In the genomic region with DNA sequence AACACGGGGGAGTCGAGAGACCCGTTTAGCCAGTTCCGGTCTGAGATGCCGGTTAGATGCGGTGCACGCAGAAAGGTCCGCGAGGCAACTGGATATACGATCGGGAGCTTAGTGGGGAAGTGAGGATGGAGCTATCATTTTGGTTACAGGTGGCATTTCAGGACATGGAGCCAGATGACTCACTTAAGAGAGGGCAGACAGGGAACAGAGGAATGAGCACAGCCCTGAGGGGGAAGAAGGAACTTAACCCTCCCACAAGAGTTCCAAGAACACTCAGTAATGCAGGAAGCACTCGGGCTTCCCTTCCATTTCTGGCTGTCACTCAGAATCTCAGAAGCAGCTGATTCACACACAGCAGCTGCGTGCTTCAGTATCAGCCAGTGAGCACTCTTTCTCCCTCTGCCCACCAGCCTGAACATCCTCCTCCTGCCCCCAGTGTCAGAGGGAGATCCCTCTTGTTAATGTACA, we compare ENCODE assay signal across 1 cellular context.
TF ChIP-seq lines count a peak whose summit lies in the region.

No MANE protein-coding gene starts in this region.

TF ChIP-seq in GM12878, 131 proteins besides CTCF, POLR2A, EP300 and RAD21 (continued from another document):
- TF ChIP-seq, protein P1, sequence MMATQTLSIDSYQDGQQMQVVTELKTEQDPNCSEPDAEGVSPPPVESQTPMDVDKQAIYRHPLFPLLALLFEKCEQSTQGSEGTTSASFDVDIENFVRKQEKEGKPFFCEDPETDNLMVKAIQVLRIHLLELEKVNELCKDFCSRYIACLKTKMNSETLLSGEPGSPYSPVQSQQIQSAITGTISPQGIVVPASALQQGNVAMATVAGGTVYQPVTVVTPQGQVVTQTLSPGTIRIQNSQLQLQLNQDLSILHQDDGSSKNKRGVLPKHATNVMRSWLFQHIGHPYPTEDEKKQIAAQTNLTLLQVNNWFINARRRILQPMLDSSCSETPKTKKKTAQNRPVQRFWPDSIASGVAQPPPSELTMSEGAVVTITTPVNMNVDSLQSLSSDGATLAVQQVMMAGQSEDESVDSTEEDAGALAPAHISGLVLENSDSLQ (IDR thresholded peaks at IDR 0.05): peak; percentile 89
- TF ChIP-seq, protein P2, sequence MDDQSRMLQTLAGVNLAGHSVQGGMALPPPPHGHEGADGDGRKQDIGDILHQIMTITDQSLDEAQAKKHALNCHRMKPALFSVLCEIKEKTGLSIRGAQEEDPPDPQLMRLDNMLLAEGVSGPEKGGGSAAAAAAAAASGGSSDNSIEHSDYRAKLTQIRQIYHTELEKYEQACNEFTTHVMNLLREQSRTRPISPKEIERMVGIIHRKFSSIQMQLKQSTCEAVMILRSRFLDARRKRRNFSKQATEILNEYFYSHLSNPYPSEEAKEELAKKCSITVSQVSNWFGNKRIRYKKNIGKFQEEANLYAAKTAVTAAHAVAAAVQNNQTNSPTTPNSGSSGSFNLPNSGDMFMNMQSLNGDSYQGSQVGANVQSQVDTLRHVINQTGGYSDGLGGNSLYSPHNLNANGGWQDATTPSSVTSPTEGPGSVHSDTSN (IDR thresholded peaks at IDR 0.05; ENCODE audit: insufficient replicate concordance, low read depth, low read length): peak; percentile 74
- TF ChIP-seq, protein P3, sequence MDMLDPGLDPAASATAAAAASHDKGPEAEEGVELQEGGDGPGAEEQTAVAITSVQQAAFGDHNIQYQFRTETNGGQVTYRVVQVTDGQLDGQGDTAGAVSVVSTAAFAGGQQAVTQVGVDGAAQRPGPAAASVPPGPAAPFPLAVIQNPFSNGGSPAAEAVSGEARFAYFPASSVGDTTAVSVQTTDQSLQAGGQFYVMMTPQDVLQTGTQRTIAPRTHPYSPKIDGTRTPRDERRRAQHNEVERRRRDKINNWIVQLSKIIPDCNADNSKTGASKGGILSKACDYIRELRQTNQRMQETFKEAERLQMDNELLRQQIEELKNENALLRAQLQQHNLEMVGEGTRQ (IDR thresholded peaks at IDR 0.05; ENCODE audit: borderline replicate concordance, low read depth, low read length): no peak
- no peak for TF ChIP-seq SIN3A (IDR thresholded peaks at IDR 0.05; ENCODE audit: low read depth, low read length)
- TF ChIP-seq LARP7 (IDR thresholded peaks at IDR 0.05): no peak
- TF ChIP-seq CHD4 (IDR thresholded peaks at IDR 0.05): no peak
- no peak for TF ChIP-seq NR2C2 (IDR thresholded peaks at IDR 0.05; ENCODE audit: borderline replicate concordance, control insufficient read depth, insufficient read length, low read depth)
- TF ChIP-seq HDAC6 (IDR thresholded peaks at IDR 0.05; ENCODE audit: unreplicated experiment): no peak
